Comparison of ENCODE assay signal across 8 cellular contexts in the genomic region with DNA sequence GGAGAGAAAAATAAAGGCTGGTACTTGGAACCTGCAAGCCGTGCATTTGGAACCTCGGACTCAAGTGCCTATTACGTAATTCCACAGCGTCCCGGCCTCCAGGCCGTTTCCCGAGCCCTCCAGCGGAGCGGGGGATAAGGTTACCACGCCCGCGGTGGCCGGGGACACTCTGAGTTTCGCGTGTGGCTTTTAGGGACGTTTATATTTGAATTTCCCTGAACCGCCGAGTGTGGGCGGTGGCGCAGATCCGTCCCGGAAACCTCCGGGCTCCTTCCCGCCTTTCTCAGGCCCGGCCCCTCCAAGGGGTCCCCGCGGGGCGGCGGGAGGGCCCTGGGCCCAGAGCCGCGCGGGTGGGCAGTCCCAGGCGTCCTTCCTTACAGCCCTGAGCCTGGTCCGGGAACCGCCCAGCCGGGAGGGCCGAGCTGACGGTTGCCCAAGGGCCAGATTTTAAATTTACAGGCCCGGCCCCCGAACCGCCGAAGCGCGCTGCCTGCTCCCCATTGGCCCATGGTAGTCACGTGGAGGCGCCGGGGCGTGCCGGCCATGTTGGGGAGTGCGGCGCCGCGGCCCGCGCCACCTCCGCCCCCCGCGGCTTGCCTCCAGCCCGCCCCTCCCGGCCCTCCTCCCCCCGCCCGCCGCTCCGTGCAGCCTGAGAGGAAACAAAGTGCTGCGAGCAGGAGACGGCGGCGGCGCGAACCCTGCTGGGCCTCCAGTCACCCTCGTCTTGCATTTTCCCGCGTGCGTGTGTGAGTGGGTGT. TPM values are rescaled to one million over a fixed set of nuclear protein-coding genes. Genes with fewer than 3 reads are reported as not detected.
DNase-seq lines count a peak whose midpoint lies in the region; ATAC-seq and TF ChIP-seq lines count a peak whose summit lies in the region.

A gene with protein sequence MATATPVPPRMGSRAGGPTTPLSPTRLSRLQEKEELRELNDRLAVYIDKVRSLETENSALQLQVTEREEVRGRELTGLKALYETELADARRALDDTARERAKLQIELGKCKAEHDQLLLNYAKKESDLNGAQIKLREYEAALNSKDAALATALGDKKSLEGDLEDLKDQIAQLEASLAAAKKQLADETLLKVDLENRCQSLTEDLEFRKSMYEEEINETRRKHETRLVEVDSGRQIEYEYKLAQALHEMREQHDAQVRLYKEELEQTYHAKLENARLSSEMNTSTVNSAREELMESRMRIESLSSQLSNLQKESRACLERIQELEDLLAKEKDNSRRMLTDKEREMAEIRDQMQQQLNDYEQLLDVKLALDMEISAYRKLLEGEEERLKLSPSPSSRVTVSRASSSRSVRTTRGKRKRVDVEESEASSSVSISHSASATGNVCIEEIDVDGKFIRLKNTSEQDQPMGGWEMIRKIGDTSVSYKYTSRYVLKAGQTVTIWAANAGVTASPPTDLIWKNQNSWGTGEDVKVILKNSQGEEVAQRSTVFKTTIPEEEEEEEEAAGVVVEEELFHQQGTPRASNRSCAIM (plus strand): TSS at position 638 of the 758 bp plus-strand sequence. CDS start 373 bp downstream, outside the sequence.

- H3K4me1 Mint-ChIP-seq in GM23338, result peaks cover 23% of the 10 kb centered on the region
- peaks cover 32% of the 10 kb centered on the region for H3K4me1 Mint-ChIP-seq in activated T-cell treated with anti-CD3 and anti-CD28 coated beads, Interleukin-2, amount 50 U/mL, for 72 hours (ENCODE audit: low read depth)

- H3K4me3 ChIP-seq in GM23338 (peak within 1 kb of the TSS; percentile 97), esophagus muscularis mucosa (peak within 1 kb of the TSS; percentile 76 to 89 (median 80))

- peaks cover 29% of the 10 kb centered on the region for H3K36me3 Mint-ChIP-seq in GM23338 (ENCODE audit: low read depth)
- H3K36me3 Mint-ChIP-seq in activated T-cell treated with anti-CD3 and anti-CD28 coated beads, Interleukin-2, amount 50 U/mL, for 72 hours (ENCODE audit: insufficient read depth in 2 of 2), result peaks cover 8 to 12% of the 10 kb centered on the region in 2 donors

- H4K20me1 ChIP-seq in GM23338 (replicated peaks; ENCODE audit: insufficient read depth), result peaks cover 21% of the 10 kb centered on the region

- no peak for TF ChIP-seq CTCF in GM23338 (conservative IDR thresholded peaks at IDR 0.05; ENCODE audit: low read depth in 2 of 2)
- TF ChIP-seq CTCF in esophagus muscularis mucosa (IDR thresholded peaks at IDR 0.05), result peak in 1 of 3 experiments; percentile 6

- WGBS in esophagus muscularis mucosa, result 0% methylated on average over 15 of the region's 74 CpGs

- no peaks in the 10 kb centered on the region for H3K9me3 Mint-ChIP-seq in GM23338
- no peaks in the 10 kb centered on the region for H3K9me3 Mint-ChIP-seq in activated T-cell treated with anti-CD3 and anti-CD28 coated beads, Interleukin-2, amount 50 U/mL, for 72 hours

- peaks cover 15% of the 10 kb centered on the region for H3F3A ChIP-seq in GM23338 (replicated peaks; ENCODE audit: low read depth)

- ATAC-seq in GM23338, result peak; percentile 79
- ATAC-seq in activated T-cell treated with anti-CD3 and anti-CD28 coated beads, Interleukin-2, amount 50 U/mL, for 72 hours (replicated peaks in 1 of 2), result peak; percentile 76 to 77

- H3K4me3 Mint-ChIP-seq in GM23338, result peak within 1 kb of the TSS; percentile 91
- H3K4me3 Mint-ChIP-seq in activated T-cell treated with anti-CD3 and anti-CD28 coated beads, Interleukin-2, amount 50 U/mL, for 72 hours, result peak within 1 kb of the TSS; percentile 96 to 99

- peak within 1 kb of the TSS; percentile 99 for H3K27ac ChIP-seq in GM23338 (ENCODE audit: low read depth)
- peak within 1 kb of the TSS; percentile 89 to 94 (median 90) for H3K27ac ChIP-seq in esophagus muscularis mucosa (replicated peaks in 1 of 4)

- H3K36me3 ChIP-seq in GM23338 (ENCODE audit: insufficient read depth) (peaks cover 3% of the 10 kb centered on the region; the same call in 1 of the 2 replicates), esophagus muscularis mucosa (no peaks in the 10 kb centered on the region)

- no peaks in the 10 kb centered on the region for H3K27me3 ChIP-seq in GM23338 (ENCODE audit: insufficient read depth)
- H3K27me3 ChIP-seq in esophagus muscularis mucosa, result no peaks in the 10 kb centered on the region

- TF ChIP-seq EP300 in esophagus muscularis mucosa (IDR thresholded peaks at IDR 0.05), result peak; percentile 34

- peaks cover 45% of the 10 kb centered on the region for H3K79me2 ChIP-seq in GM23338 (replicated peaks; ENCODE audit: insufficient read depth)

- peak within 1 kb of the TSS; percentile 94 for H3K4me2 ChIP-seq in GM23338

- TF ChIP-seq POLR2A in esophagus muscularis mucosa (IDR thresholded peaks at IDR 0.05; ENCODE audit: low read depth), result no peak

- no peaks in the 10 kb centered on the region for H3K9me3 ChIP-seq in esophagus muscularis mucosa

- H3K27ac Mint-ChIP-seq in GM23338, result peak within 1 kb of the TSS; percentile 98
- peak within 1 kb of the TSS; percentile 97 for H3K27ac Mint-ChIP-seq in activated T-cell treated with anti-CD3 and anti-CD28 coated beads, Interleukin-2, amount 50 U/mL, for 72 hours

- H3K4me1 ChIP-seq in GM23338 (ENCODE audit: insufficient read depth) (peaks cover 18% of the 10 kb centered on the region), esophagus muscularis mucosa (peaks cover 13 to 26% (median 20%) of the 10 kb centered on the region in 4 donors)

- DNase-seq in Daoy (ENCODE audit: low read depth), result peak; percentile 99
- DNase-seq in GM23338 (ENCODE audit: low spot score), result peak; percentile 97
- DNase-seq in Kasumi-1 (lab: John Stamatoyannopoulos, UW), result peak; percentile 90 to 93
- DNase-seq in RKO (ENCODE audit: low spot score), result peak; percentile 95
- DNase-seq in activated T-cell treated with anti-CD3 and anti-CD28 coated beads, Interleukin-2, amount 50 U/mL, for 72 hours, result peak; percentile 95 to 96
- peak; percentile 99 for DNase-seq in esophagus muscularis mucosa (ENCODE audit: extremely low spot score)
- peak; percentile 95 for DNase-seq in myocyte (ENCODE audit: low read depth)
- DNase-seq in stimulated activated CD8-positive, alpha-beta memory T cell treated with anti-CD3 and anti-CD28 coated beads, Interleukin-7, amount 100 ng/mL, for 4 hours (ENCODE audit: low read depth in 2 of 2), result peak; percentile 81 to 93

- intact Hi-C loops in esophagus muscularis mucosa (cut with DNase I), result no loop called here

- peak within 1 kb of the TSS; percentile 19; the same call in 1 of the 2 replicates for H2AFZ ChIP-seq in GM23338

- no peaks in the 10 kb centered on the region for H3K9me2 ChIP-seq in GM23338 (ENCODE audit: insufficient read depth)

- H3K27me3 Mint-ChIP-seq in GM23338 (ENCODE audit: insufficient read depth, low read depth, poor library complexity), result peaks cover 23% of the 10 kb centered on the region
- no peaks in the 10 kb centered on the region for H3K27me3 Mint-ChIP-seq in activated T-cell treated with anti-CD3 and anti-CD28 coated beads, Interleukin-2, amount 50 U/mL, for 72 hours (ENCODE audit: low read depth)

TF ChIP-seq in GM23338, 12 proteins besides CTCF, POLR2A, EP300 and RAD21:
- TF ChIP-seq STAT1 (IDR thresholded peaks at IDR 0.05; ENCODE audit: unreplicated experiment) (no peak), POLR2AphosphoS5 (IDR thresholded peaks at IDR 0.05; ENCODE audit: low read depth) (peak; percentile 63), ZNF114 (CRISPR knock-in tag; IDR thresholded peaks at IDR 0.05) (no peak), CREB1 (CRISPR knock-in tag; IDR thresholded peaks at IDR 0.05; ENCODE audit: low read depth) (peak; percentile 13; the same call in 1 of the 2 replicates)
TF ChIP-seq in GM23338: peak in this region for 2.

RNA-seq across cellular contexts. Expression of the gene that starts here (rescaled TPM):
- 207 and 231 TPM in 2 replicates for total RNA-seq in Daoy (2014; rRNA removed; shearing (Covaris generic))
- 269 and 299 TPM in 2 replicates for total RNA-seq in GM23338 (2014; rRNA removed; shearing (Covaris generic))
- polyA plus RNA-seq in GM23338 (2016; fragmentation: Nextera tagmentation; extraction: Ambion mirVana), result 20.1 and 21.5 TPM in 2 replicates
- 100 to 1,000 TPM; 186 to 211 TPM for total RNA-seq in activated T-cell treated with anti-CD3 and anti-CD28 coated beads, Interleukin-2, amount 50 U/mL, for 72 hours
- total RNA-seq in esophagus muscularis mucosa, result 10 to 100 TPM in 1 of 4 donors, 1 to 10 TPM in 3; 1.4 to 17.7 (median 2.4) TPM
- total RNA-seq in myocyte, result 3.1 and 4.6 TPM in 2 replicates
- polyA plus RNA-seq in myocyte (2012), result 0.77 TPM

Comparison
In these comparisons a context has a peak if more than half of its experiments do, and no peak if none do; other contexts are left out.
1. Peak in every context shown above with its lines: DNase-seq, ATAC-seq, H3K4me3 ChIP-seq and H3K27ac ChIP-seq.
2. RNA of the gene that starts here (total RNA-seq): 269 to 299 TPM in GM23338, 186 to 211 TPM in activated T-cell treated with anti-CD3 and anti-CD28 coated beads, Interleukin-2, amount 50 U/mL, for 72 hours and 207 to 231 TPM in Daoy; 1.4 to 17.7 TPM in esophagus muscularis mucosa and 3.1 to 4.6 TPM in myocyte; every median in the first group is over 10 times any median in the second.